Comparison of ENCODE assay signal across 9 cellular contexts in the genomic region with DNA sequence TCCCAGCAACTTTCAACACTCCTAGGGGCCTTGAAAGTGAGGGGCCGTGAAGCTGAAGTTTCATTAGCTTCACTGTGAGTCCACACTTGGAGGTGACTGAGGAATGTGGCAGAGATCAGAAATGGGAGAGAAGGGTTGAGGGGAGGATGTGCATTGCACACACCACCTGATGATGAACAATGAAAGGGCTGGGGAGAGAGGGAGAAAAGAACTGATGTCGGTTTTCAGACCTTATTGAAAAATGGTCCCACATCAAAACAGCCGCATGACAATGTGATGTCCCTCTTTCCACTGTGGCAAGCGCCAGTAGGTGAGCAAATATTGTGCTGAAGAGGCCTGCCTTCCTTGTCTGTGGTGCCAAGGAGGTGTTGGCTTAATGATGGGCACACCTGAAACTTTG.
"Had no signal": no experiment of that assay in that cellular context is flagged by ENCODE, and none has a peak within 500 bp of the region (broad histone marks: within the 10 kb centered on the region; RNA-seq: fewer than 3 reads in every experiment).

No MANE protein-coding gene starts in this region.

- H3K9me3 Mint-ChIP-seq: HFFc6 had no signal

- H3K9me3 ChIP-seq: HAP-1 had no signal

- H3K4me3 ChIP-seq: GM23248, HAP-1 had no signal

- H3K27ac Mint-ChIP-seq: HFFc6 had no signal

- H3K9ac ChIP-seq: GM23248 had no signal

- H3K4me3 Mint-ChIP-seq: HFFc6 had no signal

- ATAC-seq: HCT116 had no signal

- DNase-seq: GM23248, GOT3, H7, HFFc6, IMR-90, Karpas-422, KG1 had no signal

- H3K27ac ChIP-seq: GM23248 had no signal

- H3K36me3 ChIP-seq: HAP-1 had no signal

- H2AFZ ChIP-seq: GM23248 had no signal
